1 cellular context compared by ENCODE assay signal in the genomic region with DNA sequence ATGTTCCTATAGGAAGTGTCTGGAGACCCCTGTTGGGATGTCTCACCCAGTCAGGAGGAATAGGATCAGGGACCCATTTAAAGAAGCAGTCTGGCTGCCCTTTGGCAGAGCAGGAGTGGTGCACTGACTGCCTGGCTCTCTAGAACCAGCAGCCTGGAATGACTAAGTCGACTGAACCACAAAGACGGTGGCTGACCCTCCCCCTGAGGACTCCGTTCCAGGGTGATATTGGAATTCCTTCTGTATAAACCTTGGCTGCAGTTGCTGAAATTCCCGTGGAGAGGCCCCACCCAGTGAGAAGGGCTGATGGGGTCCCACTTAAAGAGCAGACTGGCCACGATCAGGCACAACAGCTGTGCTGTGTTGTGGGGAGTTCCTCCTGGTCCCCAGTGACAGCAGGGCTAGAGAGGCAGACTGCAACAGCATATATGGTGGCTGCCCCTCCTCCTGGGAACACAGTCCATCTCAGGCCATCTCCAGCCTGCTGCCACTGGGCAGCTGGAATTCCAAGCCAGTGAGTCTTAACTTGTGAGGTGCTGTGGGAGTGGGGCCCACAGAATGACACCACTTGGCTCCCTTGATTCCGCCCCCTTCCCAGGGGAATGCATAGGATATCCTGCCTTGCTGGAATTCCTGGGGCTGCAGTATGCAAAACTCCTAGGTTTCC.
TF ChIP-seq lines count a peak whose summit lies in the region.

No MANE protein-coding gene starts in this region.

TF ChIP-seq in HepG2, 621 proteins besides CTCF, POLR2A, EP300 and RAD21 (continued from another document):
- no peak for TF ChIP-seq ZSCAN20 (CRISPR knock-in tag; IDR thresholded peaks at IDR 0.05; ENCODE audit: borderline replicate concordance)
- no peak for TF ChIP-seq NAIF1 (CRISPR knock-in tag; IDR thresholded peaks at IDR 0.05; ENCODE audit: borderline replicate concordance)
- TF ChIP-seq ZNF546 (CRISPR knock-in tag; conservative IDR thresholded peaks at IDR 0.05): no peak
